21 cellular contexts compared by ENCODE assay signal in the genomic region with DNA sequence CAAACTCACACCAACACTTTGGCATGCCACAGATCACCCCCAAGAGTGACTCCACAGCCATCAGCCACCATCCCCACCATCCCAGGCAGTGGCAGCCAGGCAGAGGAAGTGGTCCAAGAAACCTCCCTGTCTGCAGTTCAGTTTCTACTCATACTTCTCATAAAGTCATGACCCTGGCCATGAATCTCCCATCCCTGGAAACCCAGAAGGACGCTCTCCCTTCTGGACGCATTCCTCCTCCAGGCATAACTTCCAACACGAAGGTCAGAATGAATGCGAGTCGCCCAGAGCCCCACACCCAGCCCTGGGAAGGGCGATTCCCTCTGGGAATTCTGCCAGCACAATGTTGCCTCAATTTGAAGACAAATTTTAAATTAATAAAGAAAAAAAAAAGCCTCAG.
A peak's percentile ranks its signal among the peaks of the same experiment; 100 is the strongest.
DNase-seq lines count a peak whose midpoint lies in the region; ATAC-seq and TF ChIP-seq lines count a peak whose summit lies in the region.
"Had no signal": no experiment of that assay in that cellular context is flagged by ENCODE, and none has a peak within 500 bp of the region (broad histone marks: within the 10 kb centered on the region; RNA-seq: fewer than 3 reads in every experiment).

No MANE protein-coding gene starts in this region.

- DNase-seq in RPMI7951 (ENCODE audit: low read depth) (peak; percentile 85), caudate nucleus (lab: John Stamatoyannopoulos, UW) (no peak), left kidney (ENCODE audit: low read depth, low spot score) (peak; percentile 46), suprapubic skin (ENCODE audit: low spot score in 2 of 2) (no peak), ACHN (no peak), mucosa of gallbladder (ENCODE audit: low spot score) (no peak)
- DNase-seq: activated naive CD4-positive, alpha-beta T cell treated with anti-CD3 and anti-CD28 coated beads, Interleukin-2, amount 10 ng/mL, durations not matched to agents 7 days and 5 days; activated T-cell treated with anti-CD3 and anti-CD28 coated beads, Interleukin-2, amount 50 U/mL, for 24 hours; anterior cingulate cortex; CD4-positive, alpha-beta T cell; DMS 273 treated with DMSO at 0.1 percent for 48 hours; effector memory CD4-positive, alpha-beta T cell; left colon; midbrain; NCI-H1436 treated with DMSO at 0.1 percent for 48 hours; nephron progenitor cell; stimulated activated naive B cell treated with anti-CD40 and anti-IgM and Interleukin-4, amounts not matched to agents 10 μg/mL and 1 μg/mL and 100 μg/mL, for 72 hours; thyroid gland had no signal

- in situ Hi-C loops in ACHN (cut with HindIII; ENCODE audit: low pct_ligation_motif_present, low pct_unique_long_range_greater_than_20kb, low sequenced_read_pairs), result no loop called here

- H3K4me3 ChIP-seq in suprapubic skin, result peak overlapping the region; percentile 23
- H3K4me3 ChIP-seq: K562, smooth muscle cell, thyroid gland had no signal

- peaks cover 5% of the 10 kb centered on the region for H3K4me1 ChIP-seq in suprapubic skin
- H3K4me1 ChIP-seq: thyroid gland had no signal

- no peak for ATAC-seq in GM21367 (IDR thresholded peaks at IDR 0.05; ENCODE audit: unreplicated experiment)
- ATAC-seq: K562; left colon; stimulated activated naive B cell treated with anti-CD40 and anti-IgM and Interleukin-4, amounts not matched to agents 10 μg/mL and 1 μg/mL and 100 μg/mL, for 72 hours had no signal

- peak overlapping the region; percentile 36 for H3K27ac ChIP-seq in caudate nucleus (ENCODE audit: low read depth, low read length)
- H3K27ac ChIP-seq in suprapubic skin, result peak overlapping the region; percentile 32
- H3K27ac ChIP-seq: thyroid gland had no signal

- TF ChIP-seq POLR2A in suprapubic skin (IDR thresholded peaks at IDR 0.05), result no peak

- no peaks in the 10 kb centered on the region for H3K9me3 ChIP-seq in suprapubic skin
- H3K9me3 ChIP-seq: thyroid gland had no signal

- no peak for TF ChIP-seq EP300 in suprapubic skin (IDR thresholded peaks at IDR 0.05)

- H3K36me3 ChIP-seq in suprapubic skin, result no peaks in the 10 kb centered on the region
- H3K36me3 ChIP-seq: thyroid gland had no signal

- TF ChIP-seq CTCF in suprapubic skin (IDR thresholded peaks at IDR 0.05), result no peak

- WGBS in suprapubic skin, result 46% methylated on average over 6 of the region's 6 CpGs

- H3K27me3 ChIP-seq in suprapubic skin, result no peaks in the 10 kb centered on the region
- H3K27me3 ChIP-seq: thyroid gland had no signal

Comparison
In these comparisons a context has a peak if more than half of its experiments do, and no peak if none do; other contexts are left out.
1. DNase-seq: peak in RPMI7951 (single experiment) and left kidney (single experiment); none in caudate nucleus (0 of 61), suprapubic skin (0 of 2), ACHN (single experiment) and mucosa of gallbladder (single experiment).